In the genomic region with DNA sequence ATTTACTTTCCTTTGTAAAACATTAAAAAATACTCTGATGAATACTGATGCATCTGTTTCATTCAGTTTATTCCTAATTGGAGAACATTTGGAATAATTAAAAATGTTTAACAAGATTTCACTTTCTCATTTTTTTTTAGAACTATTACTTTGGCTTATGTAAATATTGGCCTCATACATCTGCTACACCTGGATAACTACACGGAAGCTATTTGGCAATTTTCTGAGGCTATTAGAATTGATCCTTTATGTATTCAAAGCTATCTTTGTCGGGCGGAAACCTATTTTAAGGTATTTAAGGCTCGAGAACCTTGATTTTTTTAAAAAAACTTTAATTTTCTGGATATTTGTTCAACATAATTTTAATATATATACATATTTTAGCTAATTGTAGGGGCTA, we compare ENCODE assay signal across 8 cellular contexts.
"Had no signal": no experiment of that assay in that cellular context is flagged by ENCODE, and none has a peak within 500 bp of the region (broad histone marks: within the 10 kb centered on the region; RNA-seq: fewer than 3 reads in every experiment).

No MANE protein-coding gene starts in this region.

- H3K4me2 ChIP-seq: GM23338, KMS-11 had no signal

- FAIRE-seq: H1, H54, HTR-8/SVneo had no signal

- ATAC-seq: GM23338 had no signal

- DNase-seq: H9, HCEC 1CT, KBM-7 had no signal

- H3K9ac ChIP-seq: KMS-11 had no signal

- H3K27ac ChIP-seq: KMS-11 had no signal

- H3K4me3 ChIP-seq: GM23338 had no signal

- H2AFZ ChIP-seq: GM23338 had no signal
